1 cellular context compared by ENCODE assay signal in the genomic region with DNA sequence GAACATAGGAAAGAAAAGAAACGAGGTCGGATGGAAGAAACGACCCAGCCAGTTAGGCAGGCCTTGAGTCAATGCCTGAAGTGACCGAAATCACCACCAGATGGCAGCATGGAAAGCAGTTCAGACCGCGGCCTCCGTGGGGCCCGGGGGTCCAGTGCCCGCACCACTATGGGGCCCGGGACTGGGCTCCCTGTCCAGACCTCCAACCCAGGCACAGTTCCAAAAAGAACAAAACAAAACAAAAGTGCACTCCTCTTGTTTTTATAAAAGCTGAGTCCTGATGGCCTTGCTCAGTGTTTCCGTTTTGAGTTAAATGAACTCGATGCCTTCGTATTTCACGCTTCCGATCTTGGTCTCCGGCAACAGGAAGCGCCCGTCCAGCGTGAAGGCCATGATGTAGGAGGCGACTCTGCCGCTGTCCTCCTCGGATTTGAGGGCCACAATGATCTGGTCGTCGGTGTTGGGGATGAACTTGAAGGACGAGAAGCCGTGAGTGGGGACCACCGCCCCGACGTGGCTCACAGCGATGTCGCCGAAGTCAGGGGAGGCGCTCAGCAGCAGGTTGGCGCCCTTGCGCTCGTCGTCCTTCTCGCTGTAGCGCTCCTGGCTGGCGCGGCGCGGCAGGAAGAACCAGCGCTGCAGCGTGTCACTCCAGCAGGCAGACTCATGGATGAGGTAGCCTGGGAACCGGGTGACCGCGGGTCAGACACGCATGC.
TF ChIP-seq lines count a peak whose summit lies in the region.

No MANE protein-coding gene starts in this region.

TF ChIP-seq in endothelial cell of umbilical vein, 7 proteins besides CTCF, POLR2A, EP300 and RAD21:
- no peak for TF ChIP-seq POLR2AphosphoS5 (IDR thresholded peaks at IDR 0.05; ENCODE audit: insufficient read depth, low read depth, low read length)
- TF ChIP-seq MYC (IDR thresholded peaks at IDR 0.05; ENCODE audit: low read depth, low read length), result no peak
- no peak for TF ChIP-seq JUN (IDR thresholded peaks at IDR 0.05; ENCODE audit: borderline replicate concordance, insufficient read depth, insufficient read length, low read depth)
- TF ChIP-seq FOS (IDR thresholded peaks at IDR 0.05; ENCODE audit: borderline replicate concordance, insufficient read depth, low read length), result no peak
- TF ChIP-seq, protein P1, sequence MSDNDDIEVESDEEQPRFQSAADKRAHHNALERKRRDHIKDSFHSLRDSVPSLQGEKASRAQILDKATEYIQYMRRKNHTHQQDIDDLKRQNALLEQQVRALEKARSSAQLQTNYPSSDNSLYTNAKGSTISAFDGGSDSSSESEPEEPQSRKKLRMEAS (IDR thresholded peaks at IDR 0.05; ENCODE audit: insufficient read depth, insufficient read length), result no peak
- no peak for TF ChIP-seq EZH2 (IDR thresholded peaks at IDR 0.05; ENCODE audit: borderline replicate concordance, low read depth, low read length, severe bottlenecking)
- TF ChIP-seq GATA2 (IDR thresholded peaks at IDR 0.05; ENCODE audit: insufficient read depth, insufficient read length, low read depth, low read length), result no peak
